ENCODE assay signal across 8 cellular contexts in the genomic region with DNA sequence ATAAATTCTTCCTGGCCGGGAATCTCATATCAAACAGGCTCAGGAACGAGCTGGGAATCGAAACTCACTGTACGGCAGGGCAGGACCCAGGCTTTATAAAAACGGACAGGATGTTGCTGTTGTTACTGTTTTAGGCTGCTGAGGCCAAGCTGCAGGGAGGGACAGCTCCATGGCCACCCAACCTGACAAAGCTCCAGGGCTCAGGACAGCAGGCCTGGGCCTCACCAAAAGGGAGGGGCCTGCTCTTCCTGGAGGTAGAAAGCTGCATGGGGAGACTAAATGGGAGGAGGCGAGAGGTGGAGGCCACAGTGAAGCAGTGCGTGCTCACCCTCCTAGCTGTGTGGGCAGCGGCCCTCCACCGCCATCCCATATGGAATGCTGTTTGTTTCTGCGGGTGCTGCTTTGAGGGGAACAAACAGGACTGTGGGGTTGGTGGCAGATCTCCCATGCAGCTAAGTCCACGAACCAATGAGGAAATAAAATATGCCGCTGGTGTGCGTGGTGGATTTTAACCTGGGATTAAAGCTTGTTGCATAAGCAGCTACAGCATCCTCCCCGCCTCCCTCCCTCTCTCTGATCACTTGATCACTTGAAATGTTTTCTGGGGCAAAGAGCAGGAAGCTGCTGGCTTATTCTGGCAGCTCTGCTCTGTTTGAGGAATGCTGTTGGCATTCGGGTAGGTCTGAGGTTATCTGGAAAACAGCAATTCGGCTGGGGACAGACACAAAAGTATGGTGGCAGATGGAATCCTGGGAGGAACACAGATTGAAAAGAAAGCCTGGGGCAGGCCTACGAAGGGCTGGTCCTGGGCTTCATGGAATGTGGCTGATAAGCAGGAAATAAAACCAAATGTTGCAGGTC. TPM values are rescaled to one million over a fixed set of nuclear protein-coding genes. Genes with fewer than 3 reads are reported as not detected.
A peak's percentile ranks its signal among the peaks of the same experiment; 100 is the strongest.
DNase-seq lines count a peak whose midpoint lies in the region; ATAC-seq and TF ChIP-seq lines count a peak whose summit lies in the region.

No MANE protein-coding gene starts in this region.

- TF ChIP-seq CTCF in WTC11 (IDR thresholded peaks at IDR 0.05), result no peak
- no peak for TF ChIP-seq CTCF in fibroblast of villous mesenchyme (IDR thresholded peaks at IDR 0.05; ENCODE audit: insufficient read depth, low read depth, low read length)
- TF ChIP-seq CTCF in neural crest cell (conservative IDR thresholded peaks at IDR 0.05), result no peak

- peak overlapping the region; percentile 100 for H3K27ac Mint-ChIP-seq in WTC11
- H3K27ac Mint-ChIP-seq in neural crest cell (ENCODE audit: unreplicated experiment), result peak overlapping the region; percentile 99

- peak overlapping the region; percentile 45 for H3K4me3 Mint-ChIP-seq in WTC11
- H3K4me3 Mint-ChIP-seq in neural crest cell, result no peak overlapping the region

- POLR2A ChIA-PET in WTC11 (lab: Charles Lee), result interaction anchor here (0.5 to 10.3 kb wide), 11 partner anchors 9 to 158 kb away, joined by 3 to 140 read pairs (median 4); no protein-coding TSS in a partner anchor

- DNase-seq in SKM-1 treated with dmso at 0.1 percent for 144 hours (lab: John Stamatoyannopoulos, UW; ENCODE audit: unreplicated experiment) (peak; percentile 25), SKM-1 (lab: John Stamatoyannopoulos, UW; ENCODE audit: unreplicated experiment) (no peak), NCI-H1092 (lab: John Stamatoyannopoulos, UW) (peak; percentile 43), WTC11 (ENCODE audit: low spot score) (peak; percentile 38), fibroblast of villous mesenchyme (ENCODE audit: low read depth) (peak; percentile 97), neural crest cell (ENCODE audit: low read depth, low spot score) (no peak)

- H3K4me3 ChIP-seq in fibroblast of villous mesenchyme (ENCODE audit: low read depth, low read length), result peak overlapping the region; percentile 29

- CTCF ChIA-PET in WTC11 (lab: Charles Lee), result interaction anchor here (0.5 to 8.3 kb wide), 11 partner anchors 8 to 87 kb away, joined by 3 to 111 read pairs (median 5); no protein-coding TSS in a partner anchor

- no peaks in the 10 kb centered on the region for H3K9me3 Mint-ChIP-seq in WTC11
- no peaks in the 10 kb centered on the region for H3K9me3 Mint-ChIP-seq in neural crest cell

- H3K36me3 Mint-ChIP-seq in WTC11 (peaks cover 6% of the 10 kb centered on the region), neural crest cell (ENCODE audit: low read depth) (no peaks in the 10 kb centered on the region)

- no peaks in the 10 kb centered on the region for H3K27me3 Mint-ChIP-seq in WTC11 (ENCODE audit: low read depth)
- H3K27me3 Mint-ChIP-seq in neural crest cell (ENCODE audit: low read depth), result no peaks in the 10 kb centered on the region

- H3K4me1 Mint-ChIP-seq in WTC11 (peaks cover 14% of the 10 kb centered on the region), neural crest cell (peaks cover 53% of the 10 kb centered on the region)

- ATAC-seq in WTC11, result peak; percentile 15
- no peak for ATAC-seq in GM21526 (IDR thresholded peaks at IDR 0.05; ENCODE audit: low FRiP score, unreplicated experiment)
- ATAC-seq in GM19455 (IDR thresholded peaks at IDR 0.05; ENCODE audit: unreplicated experiment), result no peak

TF ChIP-seq in WTC11, 78 proteins besides CTCF, POLR2A, EP300 and RAD21:
- TF ChIP-seq, protein P1, sequence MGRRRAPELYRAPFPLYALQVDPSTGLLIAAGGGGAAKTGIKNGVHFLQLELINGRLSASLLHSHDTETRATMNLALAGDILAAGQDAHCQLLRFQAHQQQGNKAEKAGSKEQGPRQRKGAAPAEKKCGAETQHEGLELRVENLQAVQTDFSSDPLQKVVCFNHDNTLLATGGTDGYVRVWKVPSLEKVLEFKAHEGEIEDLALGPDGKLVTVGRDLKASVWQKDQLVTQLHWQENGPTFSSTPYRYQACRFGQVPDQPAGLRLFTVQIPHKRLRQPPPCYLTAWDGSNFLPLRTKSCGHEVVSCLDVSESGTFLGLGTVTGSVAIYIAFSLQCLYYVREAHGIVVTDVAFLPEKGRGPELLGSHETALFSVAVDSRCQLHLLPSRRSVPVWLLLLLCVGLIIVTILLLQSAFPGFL (CRISPR knock-in tag; IDR thresholded peaks at IDR 0.05; ENCODE audit: borderline replicate concordance), result peak; percentile 84; the same call in 1 of the 2 replicates
- TF ChIP-seq GABPB1 (CRISPR knock-in tag; IDR thresholded peaks at IDR 0.05) (peak; percentile 94), NFYB (CRISPR knock-in tag; conservative IDR thresholded peaks at IDR 0.05; ENCODE audit: low read depth) (no peak), GTF2I (CRISPR knock-in tag; conservative IDR thresholded peaks at IDR 0.05) (0 out of 2 replicates have a peak, but pooled peaks have one; percentile 23)

RNA-seq across cellular contexts. Expression of a gene that starts 2.4 kb away (rescaled TPM):
- total RNA-seq in WTC11 (2021) (114 to 149 TPM (median 127 TPM) in 3 replicates), fibroblast of villous mesenchyme (14.8 and 20.3 TPM in 2 replicates), neural crest cell (86.0 and 92.1 TPM in 2 replicates)

Comparison
In these comparisons a context has a peak if more than half of its experiments do, and no peak if none do; other contexts are left out.
1. DNase-seq: peak in SKM-1 treated with dmso at 0.1 percent for 144 hours (single experiment), NCI-H1092 (single experiment), WTC11 (single experiment) and fibroblast of villous mesenchyme (single experiment); none in SKM-1 (single experiment) and neural crest cell (single experiment).